In the genomic region with DNA sequence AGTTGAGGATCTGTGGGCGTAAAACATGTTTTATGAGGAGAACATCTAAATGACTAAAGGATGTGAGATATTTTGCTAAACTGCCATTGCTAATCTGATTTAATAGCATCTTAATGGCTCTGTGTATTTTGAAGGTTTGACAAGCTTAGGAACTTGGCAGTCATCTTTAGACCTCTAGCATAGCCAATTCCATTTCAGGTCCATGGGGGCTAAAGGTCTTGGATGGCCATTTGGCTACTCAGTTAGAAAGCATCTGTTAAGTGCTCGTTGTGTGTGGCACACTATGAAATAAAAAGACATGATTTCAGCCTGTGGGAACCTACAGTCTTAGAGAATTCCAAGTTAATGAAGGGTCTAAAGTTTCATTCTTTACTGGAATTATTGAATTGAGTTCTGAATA, we compare ENCODE assay signal across 25 cellular contexts.
"Had no signal": no experiment of that assay in that cellular context is flagged by ENCODE, and none has a peak within 500 bp of the region (broad histone marks: within the 10 kb centered on the region; RNA-seq: fewer than 3 reads in every experiment).

No MANE protein-coding gene starts in this region.

- H3K4me3 ChIP-seq: coronary artery, esophagus muscularis mucosa, gastroesophageal sphincter, heart left ventricle, neural progenitor cell, skin epidermis, spleen, thoracic aorta, tibial nerve, upper lobe of left lung, uterus had no signal

- ATAC-seq: foreskin keratinocyte; gastroesophageal sphincter; left colon; naive thymus-derived CD4-positive, alpha-beta T cell; stimulated activated memory B cell treated with anti-CD40 and anti-IgM and Interleukin-4, amounts not matched to agents 10 μg/mL and 1 μg/mL and 100 μg/mL, for 72 hours; stimulated activated naive CD8-positive, alpha-beta T cell treated with anti-CD3 and anti-CD28 coated beads, Interleukin-15, Interleukin-2, amounts not matched to agents 100 U/mL and 50 U/mL, for 24 hours had no signal

- H3K27ac ChIP-seq: coronary artery, esophagus muscularis mucosa, foreskin keratinocyte, gastroesophageal sphincter, heart left ventricle, neural progenitor cell, parathyroid adenoma, skin epidermis, spleen, tibial nerve, upper lobe of left lung, uterus had no signal

- H3K36me3 ChIP-seq: esophagus muscularis mucosa, gastroesophageal sphincter, heart left ventricle, neural progenitor cell, spleen, thoracic aorta, tibial nerve, upper lobe of left lung, uterus had no signal

- H3K4me1 ChIP-seq: foreskin keratinocyte, heart left ventricle, neural progenitor cell, parathyroid adenoma, spleen, upper lobe of left lung, uterus had no signal

- H3K9me3 ChIP-seq: esophagus muscularis mucosa, gastroesophageal sphincter, heart left ventricle, spleen, thoracic aorta, tibial nerve, upper lobe of left lung, uterus had no signal

- H3K27me3 ChIP-seq: esophagus muscularis mucosa, foreskin keratinocyte, gastroesophageal sphincter, heart left ventricle, neural progenitor cell, spleen, tibial nerve, upper lobe of left lung, uterus had no signal

- FAIRE-seq: endothelial cell of umbilical vein, islet of Langerhans had no signal

- DNase-seq: dermis blood vessel endothelial cell; effector memory CD4-positive, alpha-beta T cell; foreskin keratinocyte; heart left ventricle; hippocampal formation; left colon; mesenchymal stem cell; midbrain; naive thymus-derived CD4-positive, alpha-beta T cell; spleen; stimulated activated CD4-positive, alpha-beta T cell treated with anti-CD3 and anti-CD28 coated beads, Interleukin-4, amount 100 ng/mL, for 4 hours; stimulated activated naive CD8-positive, alpha-beta T cell treated with anti-CD3 and anti-CD28 coated beads, Interleukin-15, Interleukin-2, amounts not matched to agents 100 U/mL and 50 U/mL, for 24 hours; upper lobe of left lung; uterus had no signal
